In the genomic region with DNA sequence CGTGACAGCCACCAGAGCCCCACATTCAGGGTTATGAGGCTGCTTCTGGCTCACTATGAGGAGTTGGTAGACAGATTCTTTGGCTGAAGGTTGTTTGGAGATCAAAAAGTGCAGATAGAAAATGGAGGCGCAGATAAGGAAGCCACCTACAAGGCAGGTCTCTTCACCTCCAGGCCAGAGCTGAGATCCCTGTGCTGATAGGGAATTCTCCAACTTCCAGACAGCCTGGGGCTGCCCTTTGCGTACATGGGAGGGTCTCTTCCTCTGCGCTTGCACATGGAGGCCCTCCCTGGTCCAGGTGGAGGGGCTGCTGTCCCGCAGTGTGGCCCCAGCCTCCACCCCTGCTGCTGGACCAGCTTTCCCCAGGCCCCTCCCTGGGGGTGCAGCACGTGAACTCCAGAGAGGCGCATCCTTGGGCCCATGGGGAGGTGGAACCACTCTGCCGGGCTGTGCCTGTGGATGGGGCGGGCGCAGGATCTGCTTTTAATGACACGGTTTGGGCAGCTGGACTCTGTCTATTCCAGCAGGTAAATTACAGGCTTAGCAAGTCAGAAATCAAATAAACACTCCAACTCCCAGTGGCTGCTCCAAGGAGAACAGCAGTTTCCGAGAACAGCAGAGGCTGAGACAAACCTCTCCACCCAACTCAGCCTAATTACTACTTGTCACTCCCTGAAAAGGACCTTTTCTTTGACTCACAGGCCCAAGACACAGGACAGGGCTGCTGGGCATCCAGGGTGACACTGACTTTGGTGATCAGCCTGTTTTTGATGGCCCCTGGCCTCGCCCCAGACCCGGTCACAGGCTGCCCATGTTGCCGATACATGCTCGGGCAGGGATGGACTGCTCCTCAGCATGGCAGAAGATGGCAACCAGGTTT, we compare ENCODE assay signal across 18 cellular contexts. TPM values are rescaled to one million over a fixed set of nuclear protein-coding genes. Genes with fewer than 3 reads are reported as not detected.
DNase-seq lines count a peak whose midpoint lies in the region; ATAC-seq, FAIRE-seq and TF ChIP-seq lines count a peak whose summit lies in the region.
"Had no signal": no experiment of that assay in that cellular context is flagged by ENCODE, and none has a peak within 500 bp of the region (broad histone marks: within the 10 kb centered on the region; RNA-seq: fewer than 3 reads in every experiment).

No MANE protein-coding gene starts in this region.

- H3K79me2 ChIP-seq in osteoblast (ENCODE audit: insufficient read depth, low read length) = no peaks in the 10 kb centered on the region

- peak; percentile 36 for DNase-seq in CMK (ENCODE audit: low read depth)
- no peak for DNase-seq in HTR-8/SVneo (ENCODE audit: insufficient read length, low spot score)
- peak; percentile 84 for DNase-seq in NCI-H69 (lab: John Stamatoyannopoulos, UW)
- DNase-seq in osteoblast (ENCODE audit: insufficient read length, low spot score, missing footprints) = peak; percentile 72
- DNase-seq in NCI-H146 (lab: John Stamatoyannopoulos, UW) = no peak
- DNase-seq in GM03348 (ENCODE audit: low spot score) = no peak
- DNase-seq: DMS 273 treated with DMSO at 0.1 percent for 48 hours, GF-D8, NCI-H1092 treated with DMSO at 0.1 percent for 48 hours, NCI-H187, NCI-H446 treated with DMSO at 0.1 percent for 48 hours had no signal

- H3K27me3 ChIP-seq in osteoblast (ENCODE audit: insufficient read depth, low read length) = no peaks in the 10 kb centered on the region
- H3K27me3 ChIP-seq: BLaER1 treated with 17β-estradiol and CSF1 and Interleukin-3, amounts not matched to agents 10 nM and 100 nM had no signal

- ATAC-seq in HG03097 (IDR thresholded peaks at IDR 0.05; ENCODE audit: low FRiP score, unreplicated experiment) = no peak
- ATAC-seq: A549, Panc1, Right ventricle myocardium inferior had no signal

- no peaks in the 10 kb centered on the region for H3K9me3 ChIP-seq in osteoblast (ENCODE audit: low read depth, low read length)
- H3K9me3 ChIP-seq: A549; BLaER1 treated with 17β-estradiol and CSF1 and Interleukin-3, amounts not matched to agents 10 nM and 100 nM had no signal

- H2AFZ ChIP-seq in osteoblast (ENCODE audit: low read length) = no peak overlapping the region

- H4K20me1 ChIP-seq in osteoblast (ENCODE audit: insufficient read depth, low read length) = no peaks in the 10 kb centered on the region

- no peaks in the 10 kb centered on the region for H3K4me1 ChIP-seq in osteoblast (ENCODE audit: insufficient read depth, low read length)
- H3K4me1 ChIP-seq: A549 had no signal

- H3K36me3 ChIP-seq in osteoblast (ENCODE audit: insufficient read depth, low read length) = peaks cover 8% of the 10 kb centered on the region

- no peak for TF ChIP-seq CTCF in osteoblast (IDR thresholded peaks at IDR 0.05; ENCODE audit: extremely low read depth, low read depth, low read length)

- no peak overlapping the region for H3K4me3 ChIP-seq in osteoblast (ENCODE audit: insufficient read depth, low read length)
- H3K4me3 ChIP-seq: A549; BLaER1 treated with 17β-estradiol and CSF1 and Interleukin-3, amounts not matched to agents 10 nM and 100 nM had no signal

- FAIRE-seq in HTR-8/SVneo (lab: Jason Lieb, UNC) = peak; percentile 9
- FAIRE-seq: A549 had no signal

- H3K4me2 ChIP-seq in osteoblast (ENCODE audit: insufficient read depth, low read length) = no peak overlapping the region
- H3K4me2 ChIP-seq: A549 had no signal

- peak overlapping the region; percentile 12 for H3K27ac ChIP-seq in osteoblast (ENCODE audit: low read depth, low read length)
- H3K27ac ChIP-seq: A549 had no signal

RNA-seq across cellular contexts. Expression of a gene that starts 12.4 kb away (rescaled TPM):
- 1.1 and 1.2 TPM in 2 replicates for total RNA-seq in osteoblast
- total RNA-seq: H4, MCF 10A had no signal

RNA-seq across cellular contexts. Expression of a gene that starts 20.1 kb away (rescaled TPM):
- 25.3 and 26.4 TPM in 2 replicates for total RNA-seq in osteoblast

RNA-seq across cellular contexts. Expression of a gene that starts 29.9 kb away (rescaled TPM):
- total RNA-seq in osteoblast = 0.29 and 0.36 TPM in 2 replicates

Comparison
In these comparisons a context has a peak if more than half of its experiments do, and no peak if none do; other contexts are left out.
1. DNase-seq: peak in CMK (single experiment), NCI-H69 (single experiment) and osteoblast (single experiment); none in HTR-8/SVneo (single experiment), NCI-H146 (single experiment) and GM03348 (single experiment).